In genomic region chr19:16159655-16160054, GRCh38 we compare ENCODE assay signal across 28 cellular contexts. TPM values are rescaled to one million over a fixed set of nuclear protein-coding genes. Genes with fewer than 3 reads are reported as not detected.
"Had no signal": no experiment of that assay in that cellular context is flagged by ENCODE, and none has a peak within 500 bp of the region (broad histone marks: within the 10 kb centered on the region; RNA-seq: fewer than 3 reads in every experiment).

No MANE protein-coding gene starts in this region.

- H3K4me3 Mint-ChIP-seq: activated CD4-positive, alpha-beta memory T cell treated with anti-CD3 and anti-CD28 coated beads, Interleukin-2, amount 10 ng/mL, durations not matched to agents 7 days and 5 days; activated CD4-positive, alpha-beta T cell treated with anti-CD3 and anti-CD28 coated beads, Interleukin-2, amount 10 ng/mL, durations not matched to agents 24 days and 14 days; activated naive CD8-positive, alpha-beta T cell treated with anti-CD3 and anti-CD28 coated beads, Interleukin-2, amount 50 U/mL, for 24 hours; activated T-cell treated with anti-CD3 and anti-CD28 coated beads, Interleukin-2, amount 50 U/mL, for 4 hours; T-helper 1 cell treated with Interleukin-12 subunit alpha and Interleukin-12 subunit beta and Interleukin-4 antibody, amounts not matched to agents 30 μg/mL and 1 μg/mL, for 36 hours; WTC11 had no signal

- H3K4me1 ChIP-seq: ascending aorta, body of pancreas had no signal

- ATAC-seq: body of pancreas, WTC11 had no signal

- DNase-seq: activated CD4-positive, alpha-beta memory T cell treated with anti-CD3 and anti-CD28 coated beads, Interleukin-2, amount 10 ng/mL, durations not matched to agents 7 days and 5 days; activated CD4-positive, alpha-beta T cell treated with anti-CD3 and anti-CD28 coated beads for 1 hour; activated CD4-positive, alpha-beta T cell treated with anti-CD3 and anti-CD28 coated beads, Interleukin-2, amount 10 ng/mL, durations not matched to agents 24 days and 14 days; activated effector memory CD4-positive, alpha-beta T cell treated with anti-CD3 and anti-CD28 coated beads, Interleukin-2, amount 50 U/mL, for 16 hours; activated naive CD4-positive, alpha-beta T cell treated with Interleukin-2 at 50 U/mL for 16 hours; activated naive CD8-positive, alpha-beta T cell treated with anti-CD3 and anti-CD28 coated beads, Interleukin-2, amount 50 U/mL, for 24 hours; activated T-cell treated with anti-CD3 and anti-CD28 coated beads, Interleukin-2, amount 50 U/mL, for 4 hours; amniotic stem cell; body of pancreas; central memory CD4-positive, alpha-beta T cell; KG1; NCI-H1105; NCI-H1436; NCI-H1694 treated with DMSO at 0.1 percent for 48 hours; NCI-H2029 treated with DMSO at 0.1 percent for 48 hours; NCI-H510A treated with DMSO at 0.1 percent for 48 hours; NCI-H69; NK-92 treated with Interleukin-12 subunit alpha and Interleukin-12 subunit beta, amount 100 ng/mL, for 24 hours; SHP77 treated with DMSO at 0.1 percent for 48 hours had no signal

- H3K27ac ChIP-seq: ascending aorta, body of pancreas had no signal

- H3K36me3 ChIP-seq: ascending aorta had no signal

- H3K27ac Mint-ChIP-seq: activated CD4-positive, alpha-beta memory T cell treated with anti-CD3 and anti-CD28 coated beads, Interleukin-2, amount 10 ng/mL, durations not matched to agents 7 days and 5 days; activated CD4-positive, alpha-beta T cell treated with anti-CD3 and anti-CD28 coated beads, Interleukin-2, amount 10 ng/mL, durations not matched to agents 24 days and 14 days; T-helper 1 cell treated with Interleukin-12 subunit alpha and Interleukin-12 subunit beta and Interleukin-4 antibody, amounts not matched to agents 30 μg/mL and 1 μg/mL, for 36 hours; WTC11 had no signal

- H3K9me3 Mint-ChIP-seq: activated CD4-positive, alpha-beta memory T cell treated with anti-CD3 and anti-CD28 coated beads, Interleukin-2, amount 10 ng/mL, durations not matched to agents 7 days and 5 days; activated CD4-positive, alpha-beta T cell treated with anti-CD3 and anti-CD28 coated beads, Interleukin-2, amount 10 ng/mL, durations not matched to agents 24 days and 14 days; activated naive CD4-positive, alpha-beta T cell treated with anti-CD3 and anti-CD28 coated beads, Interleukin-2, amount 50 U/mL, for 72 hours; activated naive CD8-positive, alpha-beta T cell treated with anti-CD3 and anti-CD28 coated beads, Interleukin-2, amount 50 U/mL, for 24 hours; activated T-cell treated with anti-CD3 and anti-CD28 coated beads, Interleukin-2, amount 50 U/mL, for 4 hours; T-helper 1 cell treated with Interleukin-12 subunit alpha and Interleukin-12 subunit beta and Interleukin-4 antibody, amounts not matched to agents 30 μg/mL and 1 μg/mL, for 36 hours; WTC11 had no signal

- H3K27me3 Mint-ChIP-seq: activated CD4-positive, alpha-beta memory T cell treated with anti-CD3 and anti-CD28 coated beads, Interleukin-2, amount 10 ng/mL, durations not matched to agents 7 days and 5 days; activated CD4-positive, alpha-beta T cell treated with anti-CD3 and anti-CD28 coated beads, Interleukin-2, amount 10 ng/mL, durations not matched to agents 24 days and 14 days; activated naive CD8-positive, alpha-beta T cell treated with anti-CD3 and anti-CD28 coated beads, Interleukin-2, amount 50 U/mL, for 24 hours had no signal

- H3K9me3 ChIP-seq: ascending aorta, body of pancreas had no signal

- H3K27me3 ChIP-seq: ascending aorta, body of pancreas had no signal

- FAIRE-seq: bronchial epithelial cell, RCC 7860 had no signal

- H3K36me3 Mint-ChIP-seq: WTC11 had no signal

- H3K4me1 Mint-ChIP-seq: WTC11 had no signal

- H3K4me3 ChIP-seq: ascending aorta, body of pancreas had no signal

RNA-seq across cellular contexts. Expression of gene CIB3, which starts 13.7 kb away (rescaled TPM):
- total RNA-seq: activated CD4-positive, alpha-beta memory T cell treated with anti-CD3 and anti-CD28 coated beads, Interleukin-2, amount 10 ng/mL, durations not matched to agents 7 days and 5 days; activated CD4-positive, alpha-beta T cell treated with anti-CD3 and anti-CD28 coated beads, Interleukin-2, amount 10 ng/mL, durations not matched to agents 24 days and 14 days; activated T-cell treated with anti-CD3 and anti-CD28 coated beads, Interleukin-2, amount 50 U/mL, for 4 hours; ascending aorta; body of pancreas; bronchial epithelial cell; LHCN-M2; M059J; SK-MEL-5; WTC11 had no signal

RNA-seq across cellular contexts. Expression of gene HSH2D, which starts 16.2 kb away (rescaled TPM):
- total RNA-seq: ascending aorta, LHCN-M2, SK-MEL-5 had no signal
